17 cellular contexts compared by ENCODE assay signal in the genomic region with DNA sequence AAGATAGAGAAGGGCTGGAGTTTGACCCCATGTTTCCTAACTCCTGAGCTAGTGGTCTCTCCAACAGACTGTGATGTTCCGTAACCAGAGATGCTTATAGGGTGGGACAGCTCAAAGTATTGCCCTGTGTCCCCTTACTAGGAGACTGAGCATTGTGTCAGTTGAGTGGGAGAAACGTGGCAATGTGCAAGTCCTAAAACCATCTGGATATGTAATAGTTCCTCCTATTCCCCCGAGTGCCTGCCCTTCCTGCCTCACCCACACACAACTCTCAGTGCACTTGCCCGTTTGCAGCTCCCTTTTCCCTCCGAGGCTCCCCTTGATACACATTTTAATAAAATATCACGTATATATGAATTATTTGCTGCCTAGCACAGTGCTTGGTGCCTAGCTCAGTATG. TPM values are rescaled to one million over a fixed set of nuclear protein-coding genes. Genes with fewer than 3 reads are reported as not detected.
A peak's percentile ranks its signal among the peaks of the same experiment; 100 is the strongest.
DNase-seq lines count a peak whose midpoint lies in the region; ATAC-seq and TF ChIP-seq lines count a peak whose summit lies in the region.
"Had no signal": no experiment of that assay in that cellular context is flagged by ENCODE, and none has a peak within 500 bp of the region (broad histone marks: within the 10 kb centered on the region; RNA-seq: fewer than 3 reads in every experiment).

No MANE protein-coding gene starts in this region.

- no peaks in the 10 kb centered on the region for H3K9me2 ChIP-seq in SU-DHL-6 (replicated peaks; ENCODE audit: insufficient read depth, low read length)

- peaks cover 34% of the 10 kb centered on the region for H3F3A ChIP-seq in SU-DHL-6 (ENCODE audit: insufficient read depth)

- H3K36me3 Mint-ChIP-seq in activated naive CD8-positive, alpha-beta T cell treated with anti-CD3 and anti-CD28 coated beads, Interleukin-2, amount 50 U/mL, for 24 hours (ENCODE audit: low read depth): peaks cover 31% of the 10 kb centered on the region

- peak overlapping the region in 11 of 12 donors; percentile 33 to 100 (median 77) for H3K27ac ChIP-seq in heart left ventricle
- H3K27ac ChIP-seq in right atrium auricular region: peak overlapping the region in 1 of 2 donors; percentile 5
- no peak overlapping the region for H3K27ac ChIP-seq in SU-DHL-6 (ENCODE audit: low read depth, low read length)
- H3K27ac ChIP-seq in gastrocnemius medialis: peak overlapping the region; percentile 34 to 97 (median 72)
- H3K27ac ChIP-seq: neural progenitor cell had no signal

- DNase-seq in heart left ventricle (peak in 1 of 5 donors; percentile 33), right atrium auricular region (ENCODE audit: low spot score) (no peak), gastrocnemius medialis (no peak), H7 (no peak)
- no peak for DNase-seq in activated naive CD8-positive, alpha-beta T cell treated with anti-CD3 and anti-CD28 coated beads, Interleukin-2, amount 50 U/mL, for 24 hours
- DNase-seq: AML-193; kidney; NCI-H1048; NCI-H2081 treated with DMSO at 0.1 percent for 48 hours; NCI-H510A treated with DMSO at 0.1 percent for 48 hours; stimulated activated CD4-positive, alpha-beta T cell treated with anti-CD3 and anti-CD28 coated beads, Interleukin-4, amount 100 ng/mL, for 4 hours had no signal

- H3K4me3 ChIP-seq in heart left ventricle (no peak overlapping the region), right atrium auricular region (no peak overlapping the region), SU-DHL-6 (ENCODE audit: insufficient read depth, low read length, poor library complexity, severe bottlenecking) (no peak overlapping the region), gastrocnemius medialis (no peak overlapping the region), H7 (ENCODE audit: insufficient read depth, low read depth, low read length) (no peak overlapping the region)
- H3K4me3 ChIP-seq: neural progenitor cell had no signal

- peaks cover 0 to 24% (median 15%) of the 10 kb centered on the region in 9 donors for H3K36me3 ChIP-seq in heart left ventricle
- peaks cover 14% of the 10 kb centered on the region for H3K36me3 ChIP-seq in right atrium auricular region
- H3K36me3 ChIP-seq in SU-DHL-6 (ENCODE audit: low read length): no peaks in the 10 kb centered on the region
- peaks cover 0 to 11% of the 10 kb centered on the region in 2 donors for H3K36me3 ChIP-seq in gastrocnemius medialis
- H3K36me3 ChIP-seq in H7 (replicated peaks; ENCODE audit: control insufficient read depth, insufficient read depth, low read length): peaks cover 5% of the 10 kb centered on the region
- H3K36me3 ChIP-seq: neural progenitor cell had no signal

- H3K4me1 ChIP-seq in heart left ventricle (peaks cover 0 to 49% (median 41%) of the 10 kb centered on the region in 12 donors), right atrium auricular region (peaks cover 0 to 37% of the 10 kb centered on the region in 2 donors), gastrocnemius medialis (peaks cover 30 to 35% of the 10 kb centered on the region in 2 donors)

- H3K4me1 Mint-ChIP-seq in activated naive CD8-positive, alpha-beta T cell treated with anti-CD3 and anti-CD28 coated beads, Interleukin-2, amount 50 U/mL, for 24 hours: peaks cover 56% of the 10 kb centered on the region

- no peak for TF ChIP-seq CTCF in heart left ventricle (IDR thresholded peaks at IDR 0.05)
- TF ChIP-seq CTCF in right atrium auricular region (IDR thresholded peaks at IDR 0.05): no peak
- TF ChIP-seq CTCF in SU-DHL-6 (IDR thresholded peaks at IDR 0.05; ENCODE audit: insufficient read depth, low read length, poor library complexity, severe bottlenecking): no peak
- TF ChIP-seq CTCF in gastrocnemius medialis (IDR thresholded peaks at IDR 0.05 in 4 of 5, conservative IDR thresholded peaks at IDR 0.05 in 1 of 5): no peak

- in situ Hi-C loops in gastrocnemius medialis (cut with MboI; ENCODE audit: low sequenced_read_pairs in 4 of 4): loop anchor here in 3 of 4 donors (5.0 to 10.0 kb wide), 3 partner anchors 116 to 189 kb away; no protein-coding TSS in a partner anchor

- ATAC-seq in heart left ventricle (no peak), gastrocnemius medialis (no peak), GM21526 (IDR thresholded peaks at IDR 0.05; ENCODE audit: low FRiP score, unreplicated experiment) (no peak), HG02759 (IDR thresholded peaks at IDR 0.05; ENCODE audit: unreplicated experiment) (no peak)
- no peak for ATAC-seq in activated naive CD8-positive, alpha-beta T cell treated with anti-CD3 and anti-CD28 coated beads, Interleukin-2, amount 50 U/mL, for 24 hours
- ATAC-seq: HCT116, Right ventricle myocardium inferior had no signal

- H3K4me2 ChIP-seq in SU-DHL-6 (ENCODE audit: low read depth, low read length, poor library complexity, severe bottlenecking): no peak overlapping the region
- H3K4me2 ChIP-seq: neural progenitor cell had no signal

- H4K20me1 ChIP-seq in SU-DHL-6 (ENCODE audit: low read depth, low read length): no peaks in the 10 kb centered on the region

- H3K27ac Mint-ChIP-seq in activated naive CD8-positive, alpha-beta T cell treated with anti-CD3 and anti-CD28 coated beads, Interleukin-2, amount 50 U/mL, for 24 hours: peak overlapping the region; percentile 94

- H3K9me3 ChIP-seq in heart left ventricle: no peaks in the 10 kb centered on the region
- no peaks in the 10 kb centered on the region for H3K9me3 ChIP-seq in right atrium auricular region
- H3K9me3 ChIP-seq in SU-DHL-6 (ENCODE audit: insufficient read depth, low read length): no peaks in the 10 kb centered on the region
- no peaks in the 10 kb centered on the region for H3K9me3 ChIP-seq in gastrocnemius medialis

- peak in 1 of 2 donors; percentile 11 for TF ChIP-seq POLR2A in heart left ventricle (IDR thresholded peaks at IDR 0.05)
- TF ChIP-seq POLR2A in gastrocnemius medialis (IDR thresholded peaks at IDR 0.05): no peak

- peak overlapping the region; percentile 85 for H3K4me3 Mint-ChIP-seq in activated naive CD8-positive, alpha-beta T cell treated with anti-CD3 and anti-CD28 coated beads, Interleukin-2, amount 50 U/mL, for 24 hours

- H2AFZ ChIP-seq in SU-DHL-6 (ENCODE audit: low read depth, low read length, severe bottlenecking): no peak overlapping the region
- H2AFZ ChIP-seq: neural progenitor cell had no signal

- H3K27me3 ChIP-seq in heart left ventricle (no peaks in the 10 kb centered on the region), right atrium auricular region (no peaks in the 10 kb centered on the region), SU-DHL-6 (ENCODE audit: low read length) (no peaks in the 10 kb centered on the region), gastrocnemius medialis (no peaks in the 10 kb centered on the region), H7 (ENCODE audit: control insufficient read depth, insufficient read depth, low read length) (no peaks in the 10 kb centered on the region)
- H3K27me3 ChIP-seq: neural progenitor cell had no signal

- 45 to 53% (median 47%) methylated on average over 6 of the region's 6 CpGs for WGBS in heart left ventricle, 4 donors

- H3K9ac ChIP-seq in SU-DHL-6 (ENCODE audit: low read length): 0 out of 2 replicates have a peak overlapping the region, but pooled peaks have one; percentile 7

- H3K9me3 Mint-ChIP-seq in activated naive CD8-positive, alpha-beta T cell treated with anti-CD3 and anti-CD28 coated beads, Interleukin-2, amount 50 U/mL, for 24 hours: no peaks in the 10 kb centered on the region
- H3K9me3 Mint-ChIP-seq: neural progenitor cell had no signal

- H3K27me3 Mint-ChIP-seq in activated naive CD8-positive, alpha-beta T cell treated with anti-CD3 and anti-CD28 coated beads, Interleukin-2, amount 50 U/mL, for 24 hours: peaks cover 1% of the 10 kb centered on the region

- no peaks in the 10 kb centered on the region; the same call in 1 of the 2 replicates for H3K79me2 ChIP-seq in SU-DHL-6 (ENCODE audit: insufficient read depth, low read length)

- intact Hi-C loops in heart left ventricle (cut with DNase I) (loop anchor here in 2 of 10 donors (5.0 to 10.0 kb wide), 2 partner anchors 286 to 289 kb away; no protein-coding TSS in a partner anchor), gastrocnemius medialis (cut with DNase I; ENCODE audit: low total_unique reads) (no loop called here)

RNA-seq across cellular contexts. Expression of a gene that starts 3.4 kb away (rescaled TPM):
- total RNA-seq in heart left ventricle (1 to 10 TPM; 4.3 to 8.8 (median 5.6) TPM), right atrium auricular region (10 to 100 TPM in 1 of 2 donors, 1 to 10 TPM in 1; 6.4 to 13.8 TPM), gastrocnemius medialis (10 to 100 TPM in 1 of 4 donors, 1 to 10 TPM in 3; 2.9 to 16.0 (median 5.8) TPM)
- polyA plus RNA-seq in heart left ventricle: 1 to 10 TPM; 2.7 to 4.4 TPM
- 28.3 TPM in 2 replicates for total RNA-seq in H7 (2014; rRNA removed; shearing (Covaris generic))

RNA-seq across cellular contexts. Expression of a gene that starts 35.4 kb away (rescaled TPM):
- total RNA-seq in heart left ventricle: 10 to 100 TPM in 8 of 9 donors, 1 to 10 TPM in 1; 9.2 to 22.5 (median 12.2) TPM
- polyA plus RNA-seq in heart left ventricle: 10 to 100 TPM in 1 of 2 donors, 1 to 10 TPM in 1; 8.7 to 18.5 TPM
- 10 to 100 TPM; 19.8 to 22.5 TPM for total RNA-seq in right atrium auricular region
- 10 to 100 TPM in 3 of 4 donors, 1 to 10 TPM in 1; 8.1 to 16.3 (median 12.5) TPM for total RNA-seq in gastrocnemius medialis
- 45.5 and 50.0 TPM in 2 replicates for total RNA-seq in H7 (2014; rRNA removed; shearing (Covaris generic))
